Comparison of ENCODE assay signal across 25 cellular contexts in genomic region chr10:74262856-74263255, GRCh38.
DNase-seq lines count a peak whose midpoint lies in the region; ATAC-seq and TF ChIP-seq lines count a peak whose summit lies in the region.
"Had no signal": no experiment of that assay in that cellular context is flagged by ENCODE, and none has a peak within 500 bp of the region (broad histone marks: within the 10 kb centered on the region; RNA-seq: fewer than 3 reads in every experiment).

No MANE protein-coding gene starts in this region.

- H3K9me3 ChIP-seq in T-helper 17 cell (ENCODE audit: control insufficient read depth, low read length, poor library complexity, severe bottlenecking) (no peaks in the 10 kb centered on the region), gastrocnemius medialis (no peaks in the 10 kb centered on the region)
- H3K9me3 ChIP-seq: BLaER1 treated with 17β-estradiol and CSF1 and Interleukin-3, amounts not matched to agents 10 nM and 100 nM; HAP-1; MG63 had no signal

- H3K36me3 Mint-ChIP-seq in activated CD4-positive, alpha-beta T cell treated with anti-CD3 and anti-CD28 coated beads, Interleukin-2, amount 10 ng/mL, durations not matched to agents 24 days and 14 days (ENCODE audit: low read depth), result peaks cover 3% of the 10 kb centered on the region
- H3K36me3 Mint-ChIP-seq in activated CD4-positive, alpha-beta T cell treated with anti-CD3 and anti-CD28 coated beads for 36 hours (ENCODE audit: low read depth), result peaks cover 4% of the 10 kb centered on the region
- H3K36me3 Mint-ChIP-seq in T-helper 17 cell (ENCODE audit: low read depth) (no peaks in the 10 kb centered on the region), type B pancreatic cell (peaks cover 3% of the 10 kb centered on the region)
- H3K36me3 Mint-ChIP-seq in stimulated activated naive B cell treated with anti-CD40 and anti-IgM and Interleukin-4, amounts not matched to agents 10 μg/mL and 1 μg/mL and 100 μg/mL, for 72 hours, result peaks cover 14 to 29% of the 10 kb centered on the region in 2 donors

- H3K4me1 Mint-ChIP-seq in activated CD4-positive, alpha-beta T cell treated with anti-CD3 and anti-CD28 coated beads, Interleukin-2, amount 10 ng/mL, durations not matched to agents 24 days and 14 days, result peaks cover 15% of the 10 kb centered on the region
- H3K4me1 Mint-ChIP-seq in activated CD4-positive, alpha-beta T cell treated with anti-CD3 and anti-CD28 coated beads for 36 hours, result peaks cover 17% of the 10 kb centered on the region
- peaks cover 21% of the 10 kb centered on the region for H3K4me1 Mint-ChIP-seq in T-helper 17 cell
- H3K4me1 Mint-ChIP-seq in stimulated activated naive B cell treated with anti-CD40 and anti-IgM and Interleukin-4, amounts not matched to agents 10 μg/mL and 1 μg/mL and 100 μg/mL, for 72 hours, result peaks cover 12 to 56% of the 10 kb centered on the region in 2 donors
- peaks cover 4% of the 10 kb centered on the region for H3K4me1 Mint-ChIP-seq in type B pancreatic cell (ENCODE audit: unreplicated experiment)
- H3K4me1 Mint-ChIP-seq: GM23338 had no signal

- peak overlapping the region; percentile 29 for H3K27ac Mint-ChIP-seq in activated CD4-positive, alpha-beta T cell treated with anti-CD3 and anti-CD28 coated beads, Interleukin-2, amount 10 ng/mL, durations not matched to agents 24 days and 14 days
- no peak overlapping the region for H3K27ac Mint-ChIP-seq in activated CD4-positive, alpha-beta T cell treated with anti-CD3 and anti-CD28 coated beads for 36 hours
- H3K27ac Mint-ChIP-seq in T-helper 17 cell, result peak overlapping the region; percentile 34
- H3K27ac Mint-ChIP-seq in stimulated activated naive B cell treated with anti-CD40 and anti-IgM and Interleukin-4, amounts not matched to agents 10 μg/mL and 1 μg/mL and 100 μg/mL, for 72 hours, result peak overlapping the region; percentile 14
- no peak overlapping the region for H3K27ac Mint-ChIP-seq in type B pancreatic cell
- H3K27ac Mint-ChIP-seq: CD4-positive, alpha-beta T cell; GM23338 had no signal

- no peaks in the 10 kb centered on the region for H3K27me3 Mint-ChIP-seq in activated CD4-positive, alpha-beta T cell treated with anti-CD3 and anti-CD28 coated beads, Interleukin-2, amount 10 ng/mL, durations not matched to agents 24 days and 14 days
- H3K27me3 Mint-ChIP-seq in activated CD4-positive, alpha-beta T cell treated with anti-CD3 and anti-CD28 coated beads for 36 hours, result no peaks in the 10 kb centered on the region
- H3K27me3 Mint-ChIP-seq in T-helper 17 cell (no peaks in the 10 kb centered on the region), type B pancreatic cell (no peaks in the 10 kb centered on the region)
- H3K27me3 Mint-ChIP-seq in stimulated activated naive B cell treated with anti-CD40 and anti-IgM and Interleukin-4, amounts not matched to agents 10 μg/mL and 1 μg/mL and 100 μg/mL, for 72 hours, result no peaks in the 10 kb centered on the region
- H3K27me3 Mint-ChIP-seq: CD4-positive, alpha-beta T cell had no signal

- H3K27me3 ChIP-seq in gastrocnemius medialis, result no peaks in the 10 kb centered on the region
- H3K27me3 ChIP-seq: BLaER1 treated with 17β-estradiol and CSF1 and Interleukin-3, amounts not matched to agents 10 nM and 100 nM; MG63 had no signal

- no peak overlapping the region for H3K4me3 Mint-ChIP-seq in activated CD4-positive, alpha-beta T cell treated with anti-CD3 and anti-CD28 coated beads, Interleukin-2, amount 10 ng/mL, durations not matched to agents 24 days and 14 days
- H3K4me3 Mint-ChIP-seq in activated CD4-positive, alpha-beta T cell treated with anti-CD3 and anti-CD28 coated beads for 36 hours, result no peak overlapping the region
- H3K4me3 Mint-ChIP-seq in T-helper 17 cell (no peak overlapping the region), type B pancreatic cell (no peak overlapping the region)
- no peak overlapping the region for H3K4me3 Mint-ChIP-seq in stimulated activated naive B cell treated with anti-CD40 and anti-IgM and Interleukin-4, amounts not matched to agents 10 μg/mL and 1 μg/mL and 100 μg/mL, for 72 hours
- H3K4me3 Mint-ChIP-seq: CD4-positive, alpha-beta T cell; GM23338 had no signal

- TF ChIP-seq CTCF in type B pancreatic cell (conservative IDR thresholded peaks at IDR 0.05) (no peak), gastrocnemius medialis (IDR thresholded peaks at IDR 0.05 in 4 of 5, conservative IDR thresholded peaks at IDR 0.05 in 1 of 5) (no peak)

- no peak for ATAC-seq in activated CD4-positive, alpha-beta T cell treated with anti-CD3 and anti-CD28 coated beads for 36 hours
- ATAC-seq in T-helper 17 cell (no peak), gastrocnemius medialis (no peak)
- no peak for ATAC-seq in stimulated activated naive B cell treated with anti-CD40 and anti-IgM and Interleukin-4, amounts not matched to agents 10 μg/mL and 1 μg/mL and 100 μg/mL, for 72 hours (replicated peaks)
- ATAC-seq: GM23338, PC-3 had no signal

- no peak overlapping the region for H3K27ac ChIP-seq in gastrocnemius medialis
- H3K27ac ChIP-seq: 22Rv1; BLaER1 treated with 17β-estradiol and CSF1 and Interleukin-3, amounts not matched to agents 10 nM and 100 nM had no signal

- in situ Hi-C loops in gastrocnemius medialis (cut with MboI; ENCODE audit: low sequenced_read_pairs in 4 of 4), result loop anchor here (10.0 to 25.0 kb wide), 6 partner anchors 549 to 982 kb away; partner anchors contain the start of gene COMTD1 (in 1 of the 4)

- no peak for TF ChIP-seq POLR2A in gastrocnemius medialis (IDR thresholded peaks at IDR 0.05)

- no peaks in the 10 kb centered on the region for H3K36me3 ChIP-seq in gastrocnemius medialis
- H3K36me3 ChIP-seq: HAP-1, MG63 had no signal

- CTCF ChIA-PET in activated CD4-positive, alpha-beta T cell treated with anti-CD3 and anti-CD28 coated beads for 36 hours (lab: Charles Lee), result interaction anchor here (0.6 to 0.7 kb wide), 2 partner anchors 263 to 781 kb away, joined by 3 read pairs; no protein-coding TSS in a partner anchor

- intact Hi-C loops in activated CD4-positive, alpha-beta T cell treated with anti-CD3 and anti-CD28 coated beads, Interleukin-2, amount 10 ng/mL, durations not matched to agents 24 days and 14 days (cut with micrococcal nuclease), result loop anchor here (10.0 kb wide), 2 partner anchors 322 to 492 kb away; no protein-coding TSS in a partner anchor
- intact Hi-C loops in activated CD4-positive, alpha-beta T cell treated with anti-CD3 and anti-CD28 coated beads for 36 hours (cut with DNase I, micrococcal nuclease), result loop anchor here (5.0 to 10.0 kb wide), 2 partner anchors 474 to 562 kb away; partner anchors contain the start of gene KAT6B (in 1 of the 2)
- intact Hi-C loops in gastrocnemius medialis (cut with DNase I; ENCODE audit: low total_unique reads), result no loop called here

- H3K4me1 ChIP-seq in gastrocnemius medialis, result no peaks in the 10 kb centered on the region
- H3K4me1 ChIP-seq: HAP-1 had no signal

- DNase-seq in activated CD4-positive, alpha-beta T cell treated with anti-CD3 and anti-CD28 coated beads, Interleukin-2, amount 10 ng/mL, durations not matched to agents 24 days and 14 days, result no peak
- DNase-seq in activated CD4-positive, alpha-beta T cell treated with anti-CD3 and anti-CD28 coated beads for 36 hours, result no peak
- DNase-seq in T-helper 17 cell, result no peak
- peak; percentile 6 for DNase-seq in fibroblast of the conjunctiva (ENCODE audit: low read depth)
- DNase-seq in stimulated activated naive B cell treated with anti-CD40 and anti-IgM and Interleukin-4, amounts not matched to agents 10 μg/mL and 1 μg/mL and 100 μg/mL, for 72 hours, result no peak
- no peak for DNase-seq in dedifferentiated amniotic fluid mesenchymal stem cell (ENCODE audit: extremely low spot score)
- no peak for DNase-seq in type B pancreatic cell (ENCODE audit: extremely low spot score, unreplicated experiment)
- no peak for DNase-seq in gastrocnemius medialis
- DNase-seq: CD4-positive, alpha-beta T cell; COR-L47; DMS53; IMR-90; KG1; MG63; NCI-H1105 treated with DMSO at 0.1 percent for 48 hours; NCI-H146; NCI-H1930; NCI-H2107; NCI-H524 treated with DMSO at 0.1 percent for 48 hours; NCI-H774; PC-3 had no signal

- POLR2A ChIA-PET in activated CD4-positive, alpha-beta T cell treated with anti-CD3 and anti-CD28 coated beads for 36 hours (lab: Charles Lee), result no interaction called here

- no peaks in the 10 kb centered on the region for H3K9me3 Mint-ChIP-seq in activated CD4-positive, alpha-beta T cell treated with anti-CD3 and anti-CD28 coated beads, Interleukin-2, amount 10 ng/mL, durations not matched to agents 24 days and 14 days
- H3K9me3 Mint-ChIP-seq in activated CD4-positive, alpha-beta T cell treated with anti-CD3 and anti-CD28 coated beads for 36 hours (ENCODE audit: low read depth), result no peaks in the 10 kb centered on the region
- no peaks in the 10 kb centered on the region for H3K9me3 Mint-ChIP-seq in stimulated activated naive B cell treated with anti-CD40 and anti-IgM and Interleukin-4, amounts not matched to agents 10 μg/mL and 1 μg/mL and 100 μg/mL, for 72 hours
- H3K9me3 Mint-ChIP-seq in type B pancreatic cell, result no peaks in the 10 kb centered on the region
- H3K9me3 Mint-ChIP-seq: CD4-positive, alpha-beta T cell; GM23338 had no signal

- H3K4me3 ChIP-seq in gastrocnemius medialis, result no peak overlapping the region
- H3K4me3 ChIP-seq: BLaER1 treated with 17β-estradiol and CSF1 and Interleukin-3, amounts not matched to agents 10 nM and 100 nM; GM23338; HAP-1; MG63 had no signal

Comparison
In these comparisons a context has a peak if more than half of its experiments do, and no peak if none do; other contexts are left out.
1. H3K27ac Mint-ChIP-seq: peak in activated CD4-positive, alpha-beta T cell treated with anti-CD3 and anti-CD28 coated beads, Interleukin-2, amount 10 ng/mL, durations not matched to agents 24 days and 14 days (single experiment), T-helper 17 cell (single experiment) and stimulated activated naive B cell treated with anti-CD40 and anti-IgM and Interleukin-4, amounts not matched to agents 10 μg/mL and 1 μg/mL and 100 μg/mL, for 72 hours (single experiment); none in activated CD4-positive, alpha-beta T cell treated with anti-CD3 and anti-CD28 coated beads for 36 hours (single experiment) and type B pancreatic cell (single experiment).